ENCODE assay signal across 10 cellular contexts in the genomic region with DNA sequence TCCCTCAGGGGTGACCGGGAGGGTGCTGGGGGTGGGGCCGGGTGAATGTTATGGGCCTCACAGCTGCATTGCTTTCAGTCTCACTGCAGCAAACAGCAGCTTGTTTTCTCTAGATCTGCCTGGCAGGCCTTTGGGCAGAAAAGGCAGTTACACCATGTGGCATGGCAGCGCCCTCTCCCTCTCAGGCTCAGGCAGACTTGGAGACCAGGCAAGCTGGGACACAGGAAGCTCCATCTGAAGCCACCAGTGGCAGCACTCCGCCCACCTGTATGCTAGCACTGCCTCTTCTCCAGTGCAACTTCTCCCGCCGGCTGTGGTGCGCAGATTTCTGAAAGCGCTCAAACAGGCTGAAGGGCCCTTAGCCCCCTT.
DNase-seq lines count a peak whose midpoint lies in the region; ATAC-seq and TF ChIP-seq lines count a peak whose summit lies in the region.
"Had no signal": no experiment of that assay in that cellular context is flagged by ENCODE, and none has a peak within 500 bp of the region (broad histone marks: within the 10 kb centered on the region; RNA-seq: fewer than 3 reads in every experiment).

No MANE protein-coding gene starts in this region.

- no peak overlapping the region for H3K4me3 Mint-ChIP-seq in chondrocyte (ENCODE audit: unreplicated experiment)
- no peak overlapping the region for H3K4me3 Mint-ChIP-seq in memory B cell

- H3K27ac ChIP-seq in temporal lobe (ENCODE audit: low read depth, low read length): peak overlapping the region; percentile 77
- H3K27ac ChIP-seq: 22Rv1, neutrophil had no signal

- H3K27me3 Mint-ChIP-seq in chondrocyte (ENCODE audit: low read depth): no peaks in the 10 kb centered on the region
- H3K27me3 Mint-ChIP-seq in memory B cell: no peaks in the 10 kb centered on the region

- H3K27ac Mint-ChIP-seq in chondrocyte (ENCODE audit: unreplicated experiment): peak overlapping the region; percentile 89
- H3K27ac Mint-ChIP-seq in memory B cell: peak overlapping the region; percentile 56

- H3K36me3 Mint-ChIP-seq in chondrocyte (ENCODE audit: low read depth) (peaks cover 4% of the 10 kb centered on the region), memory B cell (peaks cover 5% of the 10 kb centered on the region)

- H3K9me3 Mint-ChIP-seq in chondrocyte (ENCODE audit: low read depth): no peaks in the 10 kb centered on the region
- no peaks in the 10 kb centered on the region for H3K9me3 Mint-ChIP-seq in memory B cell

- no peak for TF ChIP-seq CTCF in chondrocyte (IDR thresholded peaks at IDR 0.05)

- DNase-seq in DMS 273 (lab: John Stamatoyannopoulos, UW; ENCODE audit: unreplicated experiment): peak; percentile 33
- no peak for DNase-seq in DMS 273 treated with DMSO at 0.1 percent for 48 hours (lab: John Stamatoyannopoulos, UW)
- DNase-seq in chondrocyte (ENCODE audit: low spot score): peak; percentile 49
- no peak for DNase-seq in memory B cell (ENCODE audit: low spot score in 2 of 2)
- no peak for DNase-seq in NCI-H2196 treated with DMSO at 0.1 percent for 48 hours (lab: John Stamatoyannopoulos, UW; ENCODE audit: unreplicated experiment)

- ATAC-seq in memory B cell (ENCODE audit: low read depth) (no peak), HG03039 (IDR thresholded peaks at IDR 0.05; ENCODE audit: unreplicated experiment) (no peak), HG03097 (IDR thresholded peaks at IDR 0.05; ENCODE audit: low FRiP score, unreplicated experiment) (no peak)

- peaks cover 55% of the 10 kb centered on the region for H3K4me1 Mint-ChIP-seq in chondrocyte (ENCODE audit: low read depth)
- peaks cover 58% of the 10 kb centered on the region for H3K4me1 Mint-ChIP-seq in memory B cell

Comparison
In these comparisons a context has a peak if more than half of its experiments do, and no peak if none do; other contexts are left out.
1. DNase-seq: peak in DMS 273 (single experiment) and chondrocyte (single experiment); none in DMS 273 treated with DMSO at 0.1 percent for 48 hours (single experiment), memory B cell (0 of 2) and NCI-H2196 treated with DMSO at 0.1 percent for 48 hours (single experiment).